Comparison of ENCODE assay signal across 28 cellular contexts in the genomic region with DNA sequence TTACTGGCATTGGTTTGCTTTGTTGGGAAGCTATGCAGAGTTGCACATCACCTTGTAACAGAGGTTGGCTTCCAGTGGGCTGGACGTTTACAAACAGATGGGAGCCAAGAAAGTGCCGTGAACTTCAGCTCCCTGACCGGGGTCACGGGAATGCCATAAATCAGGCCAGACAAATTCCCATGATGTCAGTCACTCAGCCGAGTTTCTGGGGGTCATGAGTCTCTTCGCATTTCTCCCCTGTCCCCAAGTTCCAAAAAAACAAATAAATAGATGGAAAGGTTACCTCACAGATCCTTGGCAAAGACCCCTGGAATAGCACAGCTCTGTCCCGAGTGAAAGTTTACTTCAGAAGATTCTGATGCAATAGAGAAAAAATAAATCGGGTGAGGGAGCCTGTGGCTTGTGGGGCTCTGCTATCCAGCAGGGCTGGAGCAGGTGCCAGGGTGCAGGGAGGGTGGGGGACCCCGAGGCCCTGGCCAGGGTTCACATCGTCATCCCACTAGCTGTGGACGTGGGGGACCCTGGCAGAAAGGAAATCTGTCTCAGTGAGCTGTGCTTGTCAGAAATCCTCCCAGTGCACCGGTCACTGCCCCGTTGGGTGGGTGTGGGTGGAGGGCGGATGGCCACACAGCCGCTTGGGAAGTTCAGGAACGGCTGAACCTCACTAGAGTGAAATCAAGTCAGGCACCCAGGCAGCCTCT. TPM values are rescaled to one million over a fixed set of nuclear protein-coding genes. Genes with fewer than 3 reads are reported as not detected.
A peak's percentile ranks its signal among the peaks of the same experiment; 100 is the strongest.
DNase-seq lines count a peak whose midpoint lies in the region; ATAC-seq and TF ChIP-seq lines count a peak whose summit lies in the region.
"Had no signal": no experiment of that assay in that cellular context is flagged by ENCODE, and none has a peak within 500 bp of the region (broad histone marks: within the 10 kb centered on the region; RNA-seq: fewer than 3 reads in every experiment).

No MANE protein-coding gene starts in this region.

- H3K9me3 ChIP-seq in tibial nerve = peaks cover 0 to 5% (median 0%) of the 10 kb centered on the region in 4 donors

- no peak for TF ChIP-seq CTCF in fibroblast of pulmonary artery (IDR thresholded peaks at IDR 0.05; ENCODE audit: low read length, missing control alignments)
- TF ChIP-seq CTCF in neural crest cell (conservative IDR thresholded peaks at IDR 0.05) = no peak
- no peak for TF ChIP-seq CTCF in tibial nerve (IDR thresholded peaks at IDR 0.05)

- peak overlapping the region; percentile 43 for H3K27ac Mint-ChIP-seq in neural crest cell (ENCODE audit: unreplicated experiment)
- no peak overlapping the region for H3K27ac Mint-ChIP-seq in natural killer cell treated with Interleukin-12 subunit alpha and Interleukin-12 subunit beta and Interleukin-15 and Interleukin-18, amount 100 ng/mL, for 72 hours
- H3K27ac Mint-ChIP-seq: activated CD8-positive, alpha-beta T cell treated with anti-CD3 and anti-CD28 coated beads for 36 hours; activated naive CD4-positive, alpha-beta T cell treated with anti-CD3 and anti-CD28 coated beads for 36 hours had no signal

- H3K9me3 Mint-ChIP-seq in neural crest cell = peaks cover 4% of the 10 kb centered on the region
- H3K9me3 Mint-ChIP-seq in natural killer cell treated with Interleukin-12 subunit alpha and Interleukin-12 subunit beta and Interleukin-15 and Interleukin-18, amount 100 ng/mL, for 72 hours = no peaks in the 10 kb centered on the region

- TF ChIP-seq POLR2A in tibial nerve (IDR thresholded peaks at IDR 0.05) = no peak

- peak; percentile 58 for DNase-seq in activated effector memory CD4-positive, alpha-beta T cell treated with anti-CD3 and anti-CD28 coated beads, Interleukin-2, amount 50 U/mL, for 16 hours
- DNase-seq in activated effector memory CD4-positive, alpha-beta T cell treated with Interleukin-2 at 50 U/mL for 16 hours = no peak
- peak; percentile 13 for DNase-seq in fibroblast of pulmonary artery (ENCODE audit: low read depth)
- DNase-seq in neural crest cell (ENCODE audit: low read depth, low spot score) = no peak
- DNase-seq in tibial nerve (ENCODE audit: low spot score in 2 of 2) = peak; percentile 34 to 73
- no peak for DNase-seq in hepatic stellate cell (ENCODE audit: low spot score)
- no peak for DNase-seq in natural killer cell treated with Interleukin-12 subunit alpha and Interleukin-12 subunit beta and Interleukin-15 and Interleukin-18, amount 100 ng/mL, for 72 hours (ENCODE audit: low spot score)
- DNase-seq: activated CD8-positive, alpha-beta T cell treated with anti-CD3 and anti-CD28 coated beads for 36 hours; activated naive CD4-positive, alpha-beta T cell treated with anti-CD3 and anti-CD28 coated beads for 36 hours; activated T-cell treated with anti-CD3 and anti-CD28 coated beads for 4 hours; amygdala; CD8-positive, alpha-beta memory T cell; HCEC 1CT; NCI-H187 treated with DMSO at 0.1 percent for 48 hours; NCI-H226; NCI-H774; nephron progenitor cell; OCI-M1; SIG-M5; stimulated activated CD4-positive, alpha-beta T cell treated with anti-CD3 and anti-CD28 coated beads, Interleukin-1b, Interleukin-23, amount 100 ng/mL, for 48 hours had no signal

- ATAC-seq in GM19324 (IDR thresholded peaks at IDR 0.05; ENCODE audit: low FRiP score, unreplicated experiment) = no peak
- no peak for ATAC-seq in natural killer cell treated with Interleukin-12 subunit alpha and Interleukin-12 subunit beta and Interleukin-15 and Interleukin-18, amount 100 ng/mL, for 72 hours
- ATAC-seq: activated CD4-positive, CD25-positive, alpha-beta regulatory T cell treated with anti-CD3 and anti-CD28 coated beads, Interleukin-2, amount 50 U/mL, for 24 hours; activated CD8-positive, alpha-beta T cell treated with anti-CD3 and anti-CD28 coated beads for 36 hours had no signal

- H3K4me3 ChIP-seq in fibroblast of pulmonary artery (replicated peaks; ENCODE audit: low read depth, low read length) = no peak overlapping the region
- H3K4me3 ChIP-seq in tibial nerve = no peak overlapping the region
- H3K4me3 ChIP-seq: cardiac muscle cell, dorsolateral prefrontal cortex had no signal

- H3K27me3 Mint-ChIP-seq in neural crest cell (ENCODE audit: low read depth) = no peaks in the 10 kb centered on the region
- peaks cover 0 to 5% of the 10 kb centered on the region in 2 donors for H3K27me3 Mint-ChIP-seq in natural killer cell treated with Interleukin-12 subunit alpha and Interleukin-12 subunit beta and Interleukin-15 and Interleukin-18, amount 100 ng/mL, for 72 hours

- H3K4me3 Mint-ChIP-seq in neural crest cell = no peak overlapping the region
- no peak overlapping the region for H3K4me3 Mint-ChIP-seq in natural killer cell treated with Interleukin-12 subunit alpha and Interleukin-12 subunit beta and Interleukin-15 and Interleukin-18, amount 100 ng/mL, for 72 hours
- H3K4me3 Mint-ChIP-seq: activated CD8-positive, alpha-beta T cell treated with anti-CD3 and anti-CD28 coated beads for 36 hours; activated naive CD4-positive, alpha-beta T cell treated with anti-CD3 and anti-CD28 coated beads for 36 hours; CD8-positive, alpha-beta memory T cell; nephron progenitor cell had no signal

- no peaks in the 10 kb centered on the region for H3K27me3 ChIP-seq in tibial nerve
- H3K27me3 ChIP-seq: cardiac muscle cell had no signal

- peak in 1 of 2 donors; percentile 86 for TF ChIP-seq EP300 in tibial nerve (IDR thresholded peaks at IDR 0.05)

- peaks cover 9% of the 10 kb centered on the region for H3K4me1 Mint-ChIP-seq in neural crest cell
- H3K4me1 Mint-ChIP-seq in natural killer cell treated with Interleukin-12 subunit alpha and Interleukin-12 subunit beta and Interleukin-15 and Interleukin-18, amount 100 ng/mL, for 72 hours (ENCODE audit: low read depth in 2 of 2) = no peaks in the 10 kb centered on the region
- H3K4me1 Mint-ChIP-seq: CD8-positive, alpha-beta memory T cell had no signal

- peak overlapping the region in 3 of 4 donors; percentile 27 to 79 (median 42) for H3K27ac ChIP-seq in tibial nerve
- H3K27ac ChIP-seq: 22Rv1, cardiac muscle cell, dorsolateral prefrontal cortex, KMS-11, parathyroid adenoma had no signal

- 34 to 35% methylated on average over 16 of the region's 16 CpGs for WGBS in tibial nerve, 2 donors

- H3K36me3 ChIP-seq in tibial nerve = no peaks in the 10 kb centered on the region
- H3K36me3 ChIP-seq: cardiac muscle cell had no signal

- peaks cover 0 to 20% (median 0%) of the 10 kb centered on the region in 4 donors for H3K4me1 ChIP-seq in tibial nerve
- H3K4me1 ChIP-seq: parathyroid adenoma had no signal

- H3K36me3 Mint-ChIP-seq in neural crest cell (ENCODE audit: low read depth) = no peaks in the 10 kb centered on the region
- H3K36me3 Mint-ChIP-seq in natural killer cell treated with Interleukin-12 subunit alpha and Interleukin-12 subunit beta and Interleukin-15 and Interleukin-18, amount 100 ng/mL, for 72 hours = no peaks in the 10 kb centered on the region
- H3K36me3 Mint-ChIP-seq: CD8-positive, alpha-beta memory T cell had no signal

RNA-seq across cellular contexts. Expression of gene TWIST2, which starts 27.8 kb away (rescaled TPM):
- total RNA-seq in neural crest cell (0.96 and 1.1 TPM in 2 replicates), tibial nerve (100 to 1,000 TPM in 3 of 4 donors, 10 to 100 TPM in 1; 72.5 to 140 (median 106) TPM)
- total RNA-seq in natural killer cell treated with Interleukin-12 subunit alpha and Interleukin-12 subunit beta and Interleukin-15 and Interleukin-18, amount 100 ng/mL, for 72 hours = not detected
- total RNA-seq: activated CD8-positive, alpha-beta T cell treated with anti-CD3 and anti-CD28 coated beads for 36 hours; activated naive CD4-positive, alpha-beta T cell treated with anti-CD3 and anti-CD28 coated beads for 36 hours; cardiac muscle cell; CD8-positive, alpha-beta memory T cell; frontal cortex had no signal

Comparison
In these comparisons a context has a peak if more than half of its experiments do, and no peak if none do; other contexts are left out.
1. DNase-seq: peak in activated effector memory CD4-positive, alpha-beta T cell treated with anti-CD3 and anti-CD28 coated beads, Interleukin-2, amount 50 U/mL, for 16 hours (single experiment), fibroblast of pulmonary artery (single experiment) and tibial nerve (2 of 2); none in activated effector memory CD4-positive, alpha-beta T cell treated with Interleukin-2 at 50 U/mL for 16 hours (single experiment), neural crest cell (single experiment), hepatic stellate cell (single experiment) and natural killer cell treated with Interleukin-12 subunit alpha and Interleukin-12 subunit beta and Interleukin-15 and Interleukin-18, amount 100 ng/mL, for 72 hours (single experiment).
2. RNA of gene TWIST2, which starts 27.8 kb away (total RNA-seq): 72.5 to 140 TPM in tibial nerve; 0.96 to 1.1 TPM in neural crest cell and not detected in natural killer cell treated with Interleukin-12 subunit alpha and Interleukin-12 subunit beta and Interleukin-15 and Interleukin-18, amount 100 ng/mL, for 72 hours; every median in the first group is over 10 times any median in the second.